Comparison of ENCODE assay signal across 8 cellular contexts in genomic region chrX:47836164-47837072, GRCh38. TPM values are rescaled to one million over a fixed set of nuclear protein-coding genes. Genes with fewer than 3 reads are reported as not detected.
DNase-seq lines count a peak whose midpoint lies in the region; ATAC-seq and TF ChIP-seq lines count a peak whose summit lies in the region.

Gene ZNF81 (plus strand): TSS chrX:47836902. CDS start chrX:47846268, 9,366 bp downstream.

- DNase-seq in C1 segment of cervical spinal cord (lab: John Stamatoyannopoulos, UW) (peak; percentile 53 to 94 (median 86)), NCI-H526 treated with DMSO at 0.1 percent for 48 hours (lab: John Stamatoyannopoulos, UW) (peak; percentile 89), coronary artery (ENCODE audit: low spot score) (peak; percentile 96), left colon (peak; percentile 95 to 96)
- peak; percentile 97 for DNase-seq in activated CD4-positive, alpha-beta T cell treated with anti-CD3 and anti-CD28 coated beads, Interleukin-2, amount 10 ng/mL, durations not matched to agents 24 days and 14 days
- DNase-seq in stimulated activated CD4-positive, alpha-beta T cell treated with anti-CD3 and anti-CD28 coated beads, Interleukin-1b, Interleukin-23, amount 100 ng/mL, for 4 hours (ENCODE audit: low read depth in 2 of 2), result peak; percentile 81 to 82

- peak within 1 kb of the TSS; percentile 27 to 75 for H3K27ac ChIP-seq in coronary artery

- intact Hi-C loops in activated CD4-positive, alpha-beta T cell treated with anti-CD3 and anti-CD28 coated beads, Interleukin-2, amount 10 ng/mL, durations not matched to agents 24 days and 14 days (cut with micrococcal nuclease), result loop anchor here (5.0 kb wide), 1 partner anchor 274 kb away; the partner anchor contains the start of gene ARAF
- intact Hi-C loops in left colon (cut with DNase I, micrococcal nuclease), result loop anchor here in 1 of 2 donors (10.0 kb wide), 1 partner anchor 188 kb away; no protein-coding TSS in a partner anchor

- peak; percentile 81 for ATAC-seq in GM19351 (IDR thresholded peaks at IDR 0.05; ENCODE audit: unreplicated experiment)
- ATAC-seq in HG03520 (IDR thresholded peaks at IDR 0.05; ENCODE audit: unreplicated experiment), result peak; percentile 81
- peak; percentile 96 for ATAC-seq in left colon

- H3K27ac Mint-ChIP-seq in activated CD4-positive, alpha-beta T cell treated with anti-CD3 and anti-CD28 coated beads, Interleukin-2, amount 10 ng/mL, durations not matched to agents 24 days and 14 days, result peak within 1 kb of the TSS; percentile 99

- H3K4me1 Mint-ChIP-seq in activated CD4-positive, alpha-beta T cell treated with anti-CD3 and anti-CD28 coated beads, Interleukin-2, amount 10 ng/mL, durations not matched to agents 24 days and 14 days, result peaks cover 15% of the 10 kb centered on the region

- peak within 1 kb of the TSS; percentile 76 for H3K4me3 ChIP-seq in coronary artery

- no peaks in the 10 kb centered on the region for H3K9me3 Mint-ChIP-seq in activated CD4-positive, alpha-beta T cell treated with anti-CD3 and anti-CD28 coated beads, Interleukin-2, amount 10 ng/mL, durations not matched to agents 24 days and 14 days

- peak within 1 kb of the TSS; percentile 99 for H3K4me3 Mint-ChIP-seq in activated CD4-positive, alpha-beta T cell treated with anti-CD3 and anti-CD28 coated beads, Interleukin-2, amount 10 ng/mL, durations not matched to agents 24 days and 14 days

- TF ChIP-seq CTCF in coronary artery (IDR thresholded peaks at IDR 0.05), result no peak

- H3K27me3 Mint-ChIP-seq in activated CD4-positive, alpha-beta T cell treated with anti-CD3 and anti-CD28 coated beads, Interleukin-2, amount 10 ng/mL, durations not matched to agents 24 days and 14 days, result no peaks in the 10 kb centered on the region

- peaks cover 5% of the 10 kb centered on the region for H3K36me3 Mint-ChIP-seq in activated CD4-positive, alpha-beta T cell treated with anti-CD3 and anti-CD28 coated beads, Interleukin-2, amount 10 ng/mL, durations not matched to agents 24 days and 14 days (ENCODE audit: low read depth)

RNA-seq across cellular contexts. Expression of gene ZNF81, which starts in this region (rescaled TPM):
- 4.0 and 9.0 TPM in 2 replicates for total RNA-seq in activated CD4-positive, alpha-beta T cell treated with anti-CD3 and anti-CD28 coated beads, Interleukin-2, amount 10 ng/mL, durations not matched to agents 24 days and 14 days
- total RNA-seq in left colon, result 10 to 100 TPM; 11.8 to 12.0 TPM

Comparison
In these comparisons a context has a peak if more than half of its experiments do, and no peak if none do; other contexts are left out.
1. Peak in every context shown above with its lines: DNase-seq, ATAC-seq, H3K4me3 ChIP-seq and H3K27ac ChIP-seq.